Comparison of ENCODE assay signal across 19 cellular contexts in genomic region chr2:235029054-235029453, GRCh38.
"Had no signal": no experiment of that assay in that cellular context is flagged by ENCODE, and none has a peak within 500 bp of the region (broad histone marks: within the 10 kb centered on the region; RNA-seq: fewer than 3 reads in every experiment).

No MANE protein-coding gene starts in this region.

- H3K27ac Mint-ChIP-seq: activated CD8-positive, alpha-beta T cell treated with anti-CD3 and anti-CD28 coated beads, Interleukin-2, amount 10 ng/mL, durations not matched to agents 7 days and 5 days; activated naive CD4-positive, alpha-beta T cell treated with anti-CD3 and anti-CD28 coated beads, Interleukin-2, amount 50 U/mL, for 72 hours; activated T-cell treated with anti-CD3 and anti-CD28 coated beads, Interleukin-2, amount 50 U/mL, for 72 hours; stimulated activated naive CD8-positive, alpha-beta T cell treated with anti-CD3 and anti-CD28 coated beads, Interleukin-15, Interleukin-2, amounts not matched to agents 100 ng/mL and 50 ng/mL, for 24 hours had no signal

- H3K27me3 ChIP-seq: brain microvascular endothelial cell, heart left ventricle, neutrophil, suprapubic skin, upper lobe of left lung had no signal

- H3K36me3 Mint-ChIP-seq: activated naive CD4-positive, alpha-beta T cell treated with anti-CD3 and anti-CD28 coated beads, Interleukin-2, amount 50 U/mL, for 72 hours had no signal

- H3K4me1 Mint-ChIP-seq: central memory CD8-positive, alpha-beta T cell had no signal

- H3K9me3 ChIP-seq: heart left ventricle, neutrophil, suprapubic skin, upper lobe of left lung had no signal

- DNase-seq: activated CD4-positive, alpha-beta T cell treated with anti-CD3 and anti-CD28 coated beads for 4 hours; activated CD8-positive, alpha-beta memory T cell treated with anti-CD3 and anti-CD28 coated beads, Interleukin-2, amount 50 U/mL, for 48 hours; activated CD8-positive, alpha-beta T cell treated with anti-CD3 and anti-CD28 coated beads, Interleukin-2, amount 10 ng/mL, durations not matched to agents 7 days and 5 days; activated gamma-delta T cell; activated T-cell treated with anti-CD3 and anti-CD28 coated beads, Interleukin-2, amount 50 U/mL, for 72 hours; amniotic stem cell; brain microvascular endothelial cell; effector memory CD4-positive, alpha-beta T cell; foreskin melanocyte; right cardiac atrium; T-helper 2 cell had no signal

- H3K9me3 Mint-ChIP-seq: activated naive CD4-positive, alpha-beta T cell treated with anti-CD3 and anti-CD28 coated beads, Interleukin-2, amount 50 U/mL, for 72 hours; activated T-cell treated with anti-CD3 and anti-CD28 coated beads, Interleukin-2, amount 50 U/mL, for 72 hours; central memory CD8-positive, alpha-beta T cell; stimulated activated naive CD8-positive, alpha-beta T cell treated with anti-CD3 and anti-CD28 coated beads, Interleukin-15, Interleukin-2, amounts not matched to agents 100 ng/mL and 50 ng/mL, for 24 hours had no signal

- H3K36me3 ChIP-seq: heart left ventricle, neutrophil, suprapubic skin, upper lobe of left lung had no signal

- H3K4me3 ChIP-seq: heart left ventricle, lung, suprapubic skin, upper lobe of left lung had no signal

- ATAC-seq: activated CD8-positive, alpha-beta T cell treated with anti-CD3 and anti-CD28 coated beads, Interleukin-2, amount 10 ng/mL, durations not matched to agents 7 days and 5 days; activated naive CD4-positive, alpha-beta T cell treated with anti-CD3 and anti-CD28 coated beads, Interleukin-2, amount 50 U/mL, for 72 hours; activated T-cell treated with anti-CD3 and anti-CD28 coated beads, Interleukin-2, amount 50 U/mL, for 72 hours; heart left ventricle; right cardiac atrium had no signal

- H3K4me3 Mint-ChIP-seq: activated CD8-positive, alpha-beta T cell treated with anti-CD3 and anti-CD28 coated beads, Interleukin-2, amount 10 ng/mL, durations not matched to agents 7 days and 5 days; activated T-cell treated with anti-CD3 and anti-CD28 coated beads, Interleukin-2, amount 50 U/mL, for 72 hours; central memory CD8-positive, alpha-beta T cell; stimulated activated naive CD8-positive, alpha-beta T cell treated with anti-CD3 and anti-CD28 coated beads, Interleukin-15, Interleukin-2, amounts not matched to agents 100 ng/mL and 50 ng/mL, for 24 hours had no signal

- H3K27ac ChIP-seq: brain microvascular endothelial cell, heart left ventricle, neutrophil, suprapubic skin, upper lobe of left lung had no signal

- H3K27me3 Mint-ChIP-seq: stimulated activated naive CD8-positive, alpha-beta T cell treated with anti-CD3 and anti-CD28 coated beads, Interleukin-15, Interleukin-2, amounts not matched to agents 100 ng/mL and 50 ng/mL, for 24 hours had no signal
